Comparison of ENCODE assay signal across 8 cellular contexts in genomic region chr6:117484052-117484646, GRCh38. TPM values are rescaled to one million over a fixed set of nuclear protein-coding genes. Genes with fewer than 3 reads are reported as not detected.
DNase-seq lines count a peak whose midpoint lies in the region; ATAC-seq and TF ChIP-seq lines count a peak whose summit lies in the region.

No MANE protein-coding gene starts in this region.

- POLR2A ChIA-PET in AG04449 (lab: Yijun Ruan, JAX): interaction anchor here (0.9 to 1.9 kb wide), 2 partner anchors 9 to 15 kb away, joined by 3 to 6 read pairs; no protein-coding TSS in a partner anchor
- POLR2A ChIA-PET in naive thymus-derived CD4-positive, alpha-beta T cell (lab: Charles Lee): interaction anchor here (1.5 kb wide), 1 partner anchor 64 kb away, joined by 5 read pairs; no protein-coding TSS in a partner anchor

- H3K4me3 ChIP-seq in AG04449 (ENCODE audit: low read depth, low read length): peak overlapping the region; percentile 81
- no peak overlapping the region for H3K4me3 ChIP-seq in KMS-11 (IDR thresholded peaks at IDR 0.05; ENCODE audit: insufficient read depth, low read depth, low read length)
- peak overlapping the region; percentile 63 for H3K4me3 ChIP-seq in naive thymus-derived CD4-positive, alpha-beta T cell (ENCODE audit: low read length)

- no peak overlapping the region for H3K27ac Mint-ChIP-seq in central memory CD8-positive, alpha-beta T cell (ENCODE audit: low read depth)
- peak overlapping the region in 1 of 9 donors; percentile 65 for H3K27ac Mint-ChIP-seq in naive thymus-derived CD4-positive, alpha-beta T cell

- peak overlapping the region; percentile 72 for H3K4me2 ChIP-seq in KMS-11

- H3K27ac ChIP-seq in KMS-11: peak overlapping the region; percentile 20; the same call in 1 of the 2 replicates
- H3K27ac ChIP-seq in naive thymus-derived CD4-positive, alpha-beta T cell (ENCODE audit: low read depth, low read length): no peak overlapping the region

- H3K27me3 Mint-ChIP-seq in central memory CD8-positive, alpha-beta T cell: peaks cover 30% of the 10 kb centered on the region
- H3K27me3 Mint-ChIP-seq in naive thymus-derived CD4-positive, alpha-beta T cell: peaks cover 39 to 55% (median 50%) of the 10 kb centered on the region in 5 donors

- no peaks in the 10 kb centered on the region for H3K79me2 ChIP-seq in KMS-11 (ENCODE audit: insufficient read depth, low read depth)

- peaks cover 9% of the 10 kb centered on the region for H3K4me1 ChIP-seq in KMS-11 (ENCODE audit: low read depth, poor library complexity, severe bottlenecking)
- H3K4me1 ChIP-seq in naive thymus-derived CD4-positive, alpha-beta T cell (ENCODE audit: control insufficient read depth in 2 of 2, insufficient read depth in 2 of 2, low read length in 2 of 2): peaks cover 8 to 10% of the 10 kb centered on the region in 2 donors

- no peaks in the 10 kb centered on the region for H4K20me1 ChIP-seq in KMS-11 (ENCODE audit: insufficient read depth)

- intact Hi-C loops in naive thymus-derived CD4-positive, alpha-beta T cell (cut with micrococcal nuclease): loop anchor here (5.0 to 10.0 kb wide), 4 partner anchors 1232 to 1861 kb away; partner anchors contain the start of genes ASF1A (in 1 of the 2), MAN1A1 (in 1 of the 2), MCM9 (in 1 of the 2) and TSPYL4 (in 1 of the 2)

- H3K36me3 Mint-ChIP-seq in central memory CD8-positive, alpha-beta T cell (ENCODE audit: insufficient read depth): peaks cover 2% of the 10 kb centered on the region
- peaks cover 0 to 2% (median 0%) of the 10 kb centered on the region in 5 donors for H3K36me3 Mint-ChIP-seq in naive thymus-derived CD4-positive, alpha-beta T cell

- no peak for ATAC-seq in central memory CD8-positive, alpha-beta T cell (replicated peaks; ENCODE audit: extremely low read depth, poor library complexity, severe bottlenecking)
- no peak for ATAC-seq in naive thymus-derived CD4-positive, alpha-beta T cell
- no peak for ATAC-seq in HG02852 (IDR thresholded peaks at IDR 0.05; ENCODE audit: unreplicated experiment)

- H3K9me3 ChIP-seq in naive thymus-derived CD4-positive, alpha-beta T cell (ENCODE audit: control insufficient read depth in 2 of 3, low read length in 3 of 3): no peaks in the 10 kb centered on the region

- H3K9ac ChIP-seq in KMS-11: peak overlapping the region; percentile 56; the same call in 1 of the 2 replicates

- peak overlapping the region; percentile 90 for H3K4me3 Mint-ChIP-seq in central memory CD8-positive, alpha-beta T cell
- peak overlapping the region in 8 of 10 donors; percentile 9 to 96 (median 90) for H3K4me3 Mint-ChIP-seq in naive thymus-derived CD4-positive, alpha-beta T cell

- peak overlapping the region; percentile 88 for H2AFZ ChIP-seq in KMS-11 (ENCODE audit: low read depth)

- no peak for TF ChIP-seq CTCF in AG04449 (IDR thresholded peaks at IDR 0.05; ENCODE audit: insufficient read depth, low read length, missing control alignments)
- no peak for TF ChIP-seq CTCF in KMS-11 (conservative IDR thresholded peaks at IDR 0.05; ENCODE audit: low read depth, low read length)

- H3K4me1 Mint-ChIP-seq in central memory CD8-positive, alpha-beta T cell: peaks cover 15% of the 10 kb centered on the region
- H3K4me1 Mint-ChIP-seq in naive thymus-derived CD4-positive, alpha-beta T cell: peaks cover 15 to 18% (median 16%) of the 10 kb centered on the region in 7 donors

- no peaks in the 10 kb centered on the region for H3K36me3 ChIP-seq in KMS-11 (ENCODE audit: insufficient read depth)
- no peaks in the 10 kb centered on the region for H3K36me3 ChIP-seq in naive thymus-derived CD4-positive, alpha-beta T cell (ENCODE audit: control insufficient read depth in 2 of 3, insufficient read depth in 3 of 3, low read length in 3 of 3)

- DNase-seq in AG04449 (ENCODE audit: low read depth, low spot score): no peak
- no peak for DNase-seq in central memory CD8-positive, alpha-beta T cell (ENCODE audit: low spot score in 2 of 2)
- DNase-seq in naive thymus-derived CD4-positive, alpha-beta T cell: no peak
- DNase-seq in effector CD4-positive, alpha-beta T cell: no peak
- no peak for DNase-seq in iPS-NIHi7 (ENCODE audit: extremely low spot score)
- no peak for DNase-seq in glomerular visceral epithelial cell (ENCODE audit: extremely low spot score)

- H3K9me3 Mint-ChIP-seq in central memory CD8-positive, alpha-beta T cell: no peaks in the 10 kb centered on the region
- no peaks in the 10 kb centered on the region for H3K9me3 Mint-ChIP-seq in naive thymus-derived CD4-positive, alpha-beta T cell

- no peaks in the 10 kb centered on the region for H3K27me3 ChIP-seq in KMS-11 (ENCODE audit: insufficient read depth, low read depth)
- no peaks in the 10 kb centered on the region for H3K27me3 ChIP-seq in naive thymus-derived CD4-positive, alpha-beta T cell (ENCODE audit: control insufficient read depth in 2 of 2, insufficient read depth in 2 of 2, low read length in 2 of 2)

- CTCF ChIA-PET in AG04449 (lab: Yijun Ruan, JAX): interaction anchor here (0.9 to 1.6 kb wide), 3 partner anchors 9 to 71 kb away, joined by 3 to 5 read pairs (median 4); no protein-coding TSS in a partner anchor
- CTCF ChIA-PET in naive thymus-derived CD4-positive, alpha-beta T cell (lab: Charles Lee): interaction anchor here (2.3 kb wide), 1 partner anchor 71 kb away, joined by 7 read pairs; no protein-coding TSS in a partner anchor

RNA-seq across cellular contexts. Expression of gene DCBLD1, which starts 1.7 kb away (rescaled TPM):
- 1 to 10 TPM; 1.5 to 7.6 (median 5.6) TPM for total RNA-seq in naive thymus-derived CD4-positive, alpha-beta T cell
- polyA plus RNA-seq in naive thymus-derived CD4-positive, alpha-beta T cell: 1 to 10 TPM; 1.2 to 2.1 TPM

RNA-seq across cellular contexts. Expression of gene ROS1, which starts 58.4 kb away (rescaled TPM):
- total RNA-seq in naive thymus-derived CD4-positive, alpha-beta T cell: not detected
- not detected for polyA plus RNA-seq in naive thymus-derived CD4-positive, alpha-beta T cell
